29 cellular contexts compared by ENCODE assay signal in genomic region chr10:122955892-122956291, GRCh38. TPM values are rescaled to one million over a fixed set of nuclear protein-coding genes. Genes with fewer than 3 reads are reported as not detected.
"Had no signal": no experiment of that assay in that cellular context is flagged by ENCODE, and none has a peak within 500 bp of the region (broad histone marks: within the 10 kb centered on the region; RNA-seq: fewer than 3 reads in every experiment).

No MANE protein-coding gene starts in this region.

- H3K9ac ChIP-seq: KMS-11 had no signal

- H3K4me3 ChIP-seq: MG63, SJCRH30 had no signal

- H3K4me3 Mint-ChIP-seq: activated CD4-positive, alpha-beta T cell treated with anti-CD3 and anti-CD28 coated beads, Interleukin-2, amount 10 ng/mL, durations not matched to agents 24 days and 14 days; activated naive CD4-positive, alpha-beta T cell treated with anti-CD3 and anti-CD28 coated beads for 36 hours; activated naive CD8-positive, alpha-beta T cell treated with anti-CD3 and anti-CD28 coated beads for 36 hours; activated T-cell treated with anti-CD3 and anti-CD28 coated beads, Interleukin-2, amount 50 U/mL, for 4 hours; T-helper 17 cell; WTC11 had no signal

- ATAC-seq: activated T-cell treated with anti-CD3 and anti-CD28 coated beads, Interleukin-2, amount 50 U/mL, for 4 hours; Panc1; Right ventricle myocardium inferior; T-helper 17 cell; WTC11 had no signal

- H3K9me3 ChIP-seq: SJCRH30 had no signal

- H3K27me3 ChIP-seq: MG63, SJCRH30 had no signal

- H3K36me3 ChIP-seq: SJCRH30 had no signal

- H3K27ac Mint-ChIP-seq: activated CD4-positive, alpha-beta T cell treated with anti-CD3 and anti-CD28 coated beads, Interleukin-2, amount 10 ng/mL, durations not matched to agents 24 days and 14 days; activated naive CD4-positive, alpha-beta T cell treated with anti-CD3 and anti-CD28 coated beads for 36 hours; activated naive CD8-positive, alpha-beta T cell treated with anti-CD3 and anti-CD28 coated beads for 36 hours; T-helper 17 cell; WTC11 had no signal

- DNase-seq: activated CD4-positive, alpha-beta T cell treated with anti-CD3 and anti-CD28 coated beads for 1 hour; activated CD4-positive, alpha-beta T cell treated with anti-CD3 and anti-CD28 coated beads, Interleukin-2, amount 10 ng/mL, durations not matched to agents 24 days and 14 days; activated CD4-positive, alpha-beta T cell treated with anti-CD3 and anti-CD28 coated beads, Interleukin-2, amount 50 U/mL, for 48 hours; activated effector memory CD4-positive, alpha-beta T cell treated with anti-CD3 and anti-CD28 coated beads, Interleukin-2, amount 50 U/mL, for 16 hours; activated naive CD4-positive, alpha-beta T cell treated with anti-CD3 and anti-CD28 coated beads for 36 hours; activated naive CD8-positive, alpha-beta T cell treated with anti-CD3 and anti-CD28 coated beads for 36 hours; activated T-cell treated with anti-CD3 and anti-CD28 coated beads, Interleukin-2, amount 50 U/mL, for 4 hours; central memory CD4-positive, alpha-beta T cell; MG63; MV-4-11; NCI-H1105 treated with DMSO at 0.1 percent for 48 hours; NCI-H1436 treated with DMSO at 0.1 percent for 48 hours; NCI-H187; NCI-H2081; NCI-H510A treated with DMSO at 0.1 percent for 48 hours; NCI-H69; NK-92 treated with Interleukin-12 subunit alpha and Interleukin-12 subunit beta, amount 100 ng/mL, for 24 hours; OCI-M1; RPMI8226; SJCRH30; T-helper 17 cell; T-helper 9 cell had no signal

- H3K4me2 ChIP-seq: KMS-11 had no signal

- H3K27me3 Mint-ChIP-seq: T-helper 17 cell had no signal

- H3K4me1 ChIP-seq: SJCRH30 had no signal

- H3K27ac ChIP-seq: KMS-11, SJCRH30 had no signal

- H3K9me3 Mint-ChIP-seq: activated naive CD4-positive, alpha-beta T cell treated with anti-CD3 and anti-CD28 coated beads for 36 hours; activated naive CD8-positive, alpha-beta T cell treated with anti-CD3 and anti-CD28 coated beads for 36 hours had no signal

RNA-seq across cellular contexts. Expression of gene FAM24A, which starts 45.5 kb away (rescaled TPM):
- total RNA-seq: activated CD4-positive, alpha-beta T cell treated with anti-CD3 and anti-CD28 coated beads, Interleukin-2, amount 10 ng/mL, durations not matched to agents 24 days and 14 days; activated naive CD4-positive, alpha-beta T cell treated with anti-CD3 and anti-CD28 coated beads for 36 hours; activated naive CD8-positive, alpha-beta T cell treated with anti-CD3 and anti-CD28 coated beads for 36 hours; activated T-cell treated with anti-CD3 and anti-CD28 coated beads, Interleukin-2, amount 50 U/mL, for 4 hours; bronchial epithelial cell; chondrocyte; Right ventricle myocardium inferior; SJCRH30; T-helper 17 cell; WTC11 had no signal
- polyA plus RNA-seq: adipose tissue had no signal
